21 cellular contexts compared by ENCODE assay signal in genomic region chr5:128019391-128019790, GRCh38.
DNase-seq lines count a peak whose midpoint lies in the region; ATAC-seq, FAIRE-seq and TF ChIP-seq lines count a peak whose summit lies in the region.
"Had no signal": no experiment of that assay in that cellular context is flagged by ENCODE, and none has a peak within 500 bp of the region (broad histone marks: within the 10 kb centered on the region; RNA-seq: fewer than 3 reads in every experiment).

No MANE protein-coding gene starts in this region.

- no peaks in the 10 kb centered on the region for H3K79me2 ChIP-seq in trophoblast cell (ENCODE audit: control insufficient read depth, insufficient read depth, low read length, poor library complexity)

- no peak overlapping the region for H4K12ac ChIP-seq in trophoblast cell (ENCODE audit: low read depth, low read length)

- DNase-seq in bronchial epithelial cell (ENCODE audit: low read depth) = no peak
- peak; percentile 29 for DNase-seq in foreskin melanocyte
- peak; percentile 32 to 93 for DNase-seq in trophoblast cell
- no peak for DNase-seq in NCI-H1694 treated with DMSO at 0.1 percent for 48 hours (lab: John Stamatoyannopoulos, UW)
- no peak for DNase-seq in activated naive CD4-positive, alpha-beta T cell treated with anti-CD3 and anti-CD28 coated beads, Interleukin-2, amount 10 ng/mL, durations not matched to agents 7 days and 5 days
- DNase-seq: 8988T; ACHN; BE2C; C1 segment of cervical spinal cord; CD4-positive, alpha-beta memory T cell; CD4-positive, CD25-positive, alpha-beta regulatory T cell; CD8-positive, alpha-beta memory T cell; COR-L47; DMS79 treated with DMSO at 0.1 percent for 48 hours; GF-D8 had no signal

- H2AK5ac ChIP-seq in trophoblast cell (ENCODE audit: low read length) = no peak overlapping the region

- no peak overlapping the region for H4K91ac ChIP-seq in trophoblast cell (ENCODE audit: low read depth, low read length)

- H3K27me3 ChIP-seq in bronchial epithelial cell (ENCODE audit: control insufficient read depth, insufficient read depth, low read length) (no peaks in the 10 kb centered on the region), trophoblast cell (ENCODE audit: insufficient read depth, low read length) (no peaks in the 10 kb centered on the region)
- H3K27me3 ChIP-seq: BE2C, BLaER1 had no signal

- no peaks in the 10 kb centered on the region for H3K27me3 Mint-ChIP-seq in activated naive CD4-positive, alpha-beta T cell treated with anti-CD3 and anti-CD28 coated beads, Interleukin-2, amount 10 ng/mL, durations not matched to agents 7 days and 5 days
- H3K27me3 Mint-ChIP-seq: CD4-positive, alpha-beta memory T cell; CD4-positive, CD25-positive, alpha-beta regulatory T cell; CD8-positive, alpha-beta memory T cell had no signal

- no peak overlapping the region for H3K27ac Mint-ChIP-seq in activated naive CD4-positive, alpha-beta T cell treated with anti-CD3 and anti-CD28 coated beads, Interleukin-2, amount 10 ng/mL, durations not matched to agents 7 days and 5 days
- H3K27ac Mint-ChIP-seq: CD14-positive monocyte; CD4-positive, alpha-beta memory T cell; CD4-positive, CD25-positive, alpha-beta regulatory T cell; CD8-positive, alpha-beta memory T cell had no signal

- peak; percentile 40 for FAIRE-seq in bronchial epithelial cell (lab: Jason Lieb, UNC)
- FAIRE-seq: A204.1, D721Med, G401.6 had no signal

- H3K14ac ChIP-seq in trophoblast cell (ENCODE audit: low read length) = no peak overlapping the region

- no peak overlapping the region for H3K18ac ChIP-seq in trophoblast cell (ENCODE audit: low read length)

- H3K79me1 ChIP-seq in trophoblast cell (ENCODE audit: low read length) = peaks cover 4% of the 10 kb centered on the region

- no peak overlapping the region for H3K4me3 Mint-ChIP-seq in activated naive CD4-positive, alpha-beta T cell treated with anti-CD3 and anti-CD28 coated beads, Interleukin-2, amount 10 ng/mL, durations not matched to agents 7 days and 5 days
- H3K4me3 Mint-ChIP-seq: CD14-positive monocyte; CD4-positive, alpha-beta memory T cell; CD4-positive, CD25-positive, alpha-beta regulatory T cell; CD8-positive, alpha-beta memory T cell had no signal

- H3K36me3 ChIP-seq in bronchial epithelial cell (ENCODE audit: control insufficient read depth, insufficient read depth, low read length) (peaks cover 1% of the 10 kb centered on the region), trophoblast cell (ENCODE audit: control insufficient read depth in 1 of 2, insufficient read depth in 2 of 2, low read length in 2 of 2) (no peaks in the 10 kb centered on the region)
- H3K36me3 ChIP-seq: BE2C, BLaER1 had no signal

- no peak overlapping the region for H2BK12ac ChIP-seq in trophoblast cell (ENCODE audit: low read length)

- H3K9ac ChIP-seq in trophoblast cell (ENCODE audit: low read length) = no peak overlapping the region
- H3K9ac ChIP-seq: BLaER1 had no signal

- H3K9me3 ChIP-seq in trophoblast cell (ENCODE audit: insufficient read depth, low read depth, low read length) = no peaks in the 10 kb centered on the region
- H3K9me3 ChIP-seq: BE2C, BLaER1 had no signal

- peak overlapping the region; percentile 82 for H3K27ac ChIP-seq in trophoblast cell (ENCODE audit: low read depth, low read length)
- H3K27ac ChIP-seq: BLaER1 had no signal

- CTCF ChIA-PET in activated naive CD4-positive, alpha-beta T cell treated with anti-CD3 and anti-CD28 coated beads, Interleukin-2, amount 10 ng/mL, durations not matched to agents 7 days and 5 days (lab: Charles Lee) = no interaction called here

- H3K9me3 Mint-ChIP-seq in activated naive CD4-positive, alpha-beta T cell treated with anti-CD3 and anti-CD28 coated beads, Interleukin-2, amount 10 ng/mL, durations not matched to agents 7 days and 5 days = no peaks in the 10 kb centered on the region
- H3K9me3 Mint-ChIP-seq: CD4-positive, alpha-beta memory T cell; CD4-positive, CD25-positive, alpha-beta regulatory T cell; CD8-positive, alpha-beta memory T cell had no signal

- no peak overlapping the region for H3K23ac ChIP-seq in trophoblast cell (ENCODE audit: low read length)

- H3K4me1 ChIP-seq in trophoblast cell (ENCODE audit: control insufficient read depth in 1 of 2, insufficient read depth in 2 of 2, low read length in 2 of 2) = peaks cover 4 to 13% of the 10 kb centered on the region in 2 experiments

- H3K4me1 Mint-ChIP-seq in activated naive CD4-positive, alpha-beta T cell treated with anti-CD3 and anti-CD28 coated beads, Interleukin-2, amount 10 ng/mL, durations not matched to agents 7 days and 5 days = no peaks in the 10 kb centered on the region
- H3K4me1 Mint-ChIP-seq: CD14-positive monocyte; CD4-positive, alpha-beta memory T cell; CD4-positive, CD25-positive, alpha-beta regulatory T cell; CD8-positive, alpha-beta memory T cell had no signal

- H3K4me2 ChIP-seq in trophoblast cell (ENCODE audit: low read length) = no peak overlapping the region
- H3K4me2 ChIP-seq: BLaER1 had no signal

- H3K4me3 ChIP-seq in bronchial epithelial cell (ENCODE audit: low read depth, low read length) (no peak overlapping the region), trophoblast cell (ENCODE audit: low read depth, low read length) (no peak overlapping the region)
- H3K4me3 ChIP-seq: BLaER1 had no signal

- no peak overlapping the region for H2BK120ac ChIP-seq in trophoblast cell (ENCODE audit: insufficient read depth, low read length, poor library complexity)

- ATAC-seq in GM21381 (IDR thresholded peaks at IDR 0.05; ENCODE audit: unreplicated experiment) = no peak

- H3K36me3 Mint-ChIP-seq in activated naive CD4-positive, alpha-beta T cell treated with anti-CD3 and anti-CD28 coated beads, Interleukin-2, amount 10 ng/mL, durations not matched to agents 7 days and 5 days = no peaks in the 10 kb centered on the region

- WGBS in trophoblast cell (ENCODE audit: extremely low coverage, insufficient coverage, insufficient read length) = no CpG with 5 or more reads among the region's 1 CpG

- TF ChIP-seq CTCF in bronchial epithelial cell (IDR thresholded peaks at IDR 0.05; ENCODE audit: insufficient read depth, low read length, severe bottlenecking) = no peak

- no peak overlapping the region for H2BK5ac ChIP-seq in trophoblast cell (ENCODE audit: low read depth, low read length, poor library complexity)

- H4K8ac ChIP-seq in trophoblast cell (ENCODE audit: low read depth, low read length) = no peak overlapping the region

- H2AFZ ChIP-seq in trophoblast cell (ENCODE audit: insufficient read depth, low read length, poor library complexity) = no peak overlapping the region

- H3K4ac ChIP-seq in trophoblast cell (ENCODE audit: low read depth, low read length) = no peak overlapping the region

Comparison
In these comparisons a context has a peak if more than half of its experiments do, and no peak if none do; other contexts are left out.
1. DNase-seq: peak in foreskin melanocyte (single experiment) and trophoblast cell (2 of 2); none in bronchial epithelial cell (single experiment), NCI-H1694 treated with DMSO at 0.1 percent for 48 hours (single experiment) and activated naive CD4-positive, alpha-beta T cell treated with anti-CD3 and anti-CD28 coated beads, Interleukin-2, amount 10 ng/mL, durations not matched to agents 7 days and 5 days (single experiment).